2 cellular contexts compared by ENCODE assay signal in genomic region chrX:107738272-107738671, GRCh38.
TF ChIP-seq lines count a peak whose summit lies in the region.

No MANE protein-coding gene starts in this region.

TF ChIP-seq in liver, 16 proteins besides CTCF, POLR2A, EP300 and RAD21:
- TF ChIP-seq NR2F2 (IDR thresholded peaks at IDR 0.05) = no peak
- peak; percentile 19 for TF ChIP-seq TAF1 (conservative IDR thresholded peaks at IDR 0.05)
- TF ChIP-seq JUND (IDR thresholded peaks at IDR 0.05) = peak in 1 of 2 donors; percentile 7
- TF ChIP-seq MAX (IDR thresholded peaks at IDR 0.05) = peak; percentile 17
- no peak for TF ChIP-seq GABPA (IDR thresholded peaks at IDR 0.05 in 1 of 2, conservative IDR thresholded peaks at IDR 0.05 in 1 of 2)
- TF ChIP-seq HNF4G (IDR thresholded peaks at IDR 0.05) = no peak
- no peak for TF ChIP-seq ZBTB33 (IDR thresholded peaks at IDR 0.05)
- peak; percentile 64 for TF ChIP-seq SP1 (IDR thresholded peaks at IDR 0.05)
- no peak for TF ChIP-seq YY1 (IDR thresholded peaks at IDR 0.05)
- peak; percentile 48 to 50 for TF ChIP-seq HNF4A (conservative IDR thresholded peaks at IDR 0.05)
- TF ChIP-seq FOXA1 (IDR thresholded peaks at IDR 0.05) = no peak
- TF ChIP-seq FOXA2 (IDR thresholded peaks at IDR 0.05) = no peak
- no peak for TF ChIP-seq EGR1 (IDR thresholded peaks at IDR 0.05; ENCODE audit: low read depth in 2 of 2)
- TF ChIP-seq REST (IDR thresholded peaks at IDR 0.05) = no peak
- no peak for TF ChIP-seq ATF3 (IDR thresholded peaks at IDR 0.05)
- TF ChIP-seq RXRA (IDR thresholded peaks at IDR 0.05) = peak; percentile 61 to 80

TF ChIP-seq in HepG2, 621 proteins besides CTCF, POLR2A, EP300 and RAD21:
- TF ChIP-seq PCBP2 (optimal IDR thresholded peaks at IDR 0.05; ENCODE audit: low read depth, low read length, poor library complexity, severe bottlenecking) = no peak
- TF ChIP-seq ZSCAN12 (CRISPR knock-in tag; IDR thresholded peaks at IDR 0.05) = no peak
- TF ChIP-seq MXD4 (CRISPR knock-in tag; IDR thresholded peaks at IDR 0.05) = no peak
- TF ChIP-seq ZBTB46 (CRISPR knock-in tag; IDR thresholded peaks at IDR 0.05; ENCODE audit: borderline replicate concordance) = no peak
- no peak for TF ChIP-seq KLF12 (CRISPR knock-in tag; IDR thresholded peaks at IDR 0.05; ENCODE audit: borderline replicate concordance)
- no peak for TF ChIP-seq IKZF1 (IDR thresholded peaks at IDR 0.05)
